Comparison of ENCODE assay signal across 8 cellular contexts in genomic region chr5:177671035-177671754, GRCh38.
DNase-seq lines count a peak whose midpoint lies in the region; ATAC-seq and TF ChIP-seq lines count a peak whose summit lies in the region.
"Not testable (repeated sequence)": the region's sequence is repeated elsewhere in the genome, so short reads cannot be mapped to it uniquely, and the experiment has no call there.

No MANE protein-coding gene starts in this region.

- H3K4me3 ChIP-seq in OCI-LY3 (ENCODE audit: low read length), result peak overlapping the region; percentile 69
- H3K4me3 ChIP-seq in foreskin fibroblast (ENCODE audit: low read depth in 1 of 2, low read length in 2 of 2), result peak overlapping the region; percentile 38 to 51
- peak overlapping the region; percentile 30 for H3K4me3 ChIP-seq in urinary bladder (ENCODE audit: low read depth, low read length)

- H3K36me3 Mint-ChIP-seq in natural killer cell, result not testable (repeated sequence)

- H4K20me1 ChIP-seq in OCI-LY3 (ENCODE audit: insufficient read depth, low read length), result not testable (repeated sequence)

- not testable (repeated sequence) for H3K27me3 Mint-ChIP-seq in natural killer cell (ENCODE audit: low read depth in 2 of 2)

- TF ChIP-seq CTCF in OCI-LY3 (IDR thresholded peaks at IDR 0.05; ENCODE audit: low read depth, low read length); foreskin fibroblast (IDR thresholded peaks at IDR 0.05; ENCODE audit: low read depth, low read length); natural killer cell (IDR thresholded peaks at IDR 0.05): not testable (repeated sequence)

- not testable (repeated sequence) for H3K27me3 ChIP-seq in OCI-LY3 (ENCODE audit: low read depth, low read length)

- intact Hi-C loops in natural killer cell (cut with micrococcal nuclease), result not testable (repeated sequence)

- not testable (repeated sequence) for H3K36me3 ChIP-seq in OCI-LY3 (replicated peaks; ENCODE audit: low read depth, low read length); urinary bladder (ENCODE audit: insufficient read depth)

- ATAC-seq in GM18505 (IDR thresholded peaks at IDR 0.05; ENCODE audit: unreplicated experiment), result peak; percentile 25
- peak; percentile 31 for ATAC-seq in GM21619 (IDR thresholded peaks at IDR 0.05; ENCODE audit: unreplicated experiment)
- ATAC-seq in HG03064 (IDR thresholded peaks at IDR 0.05; ENCODE audit: low read depth, unreplicated experiment), result peak; percentile 23
- peak; percentile 1 to 33 (median 13) for ATAC-seq in natural killer cell

- not testable (repeated sequence) for H3K27ac ChIP-seq in OCI-LY3 (ENCODE audit: low read length); urinary bladder (ENCODE audit: low read depth)

- peak overlapping the region; percentile 56 for H3K4me2 ChIP-seq in OCI-LY3 (ENCODE audit: low read length)

- not testable (repeated sequence) for H3K79me2 ChIP-seq in OCI-LY3 (ENCODE audit: low read length)

- H2AFZ ChIP-seq in OCI-LY3 (ENCODE audit: low read depth, low read length), result not testable (repeated sequence)

- DNase-seq in activated naive CD4-positive, alpha-beta T cell treated with Interleukin-2 at 50 U/mL for 16 hours, result peak; percentile 2
- not testable (repeated sequence) for DNase-seq in foreskin fibroblast, natural killer cell

- not testable (repeated sequence) for H3K9me3 Mint-ChIP-seq in natural killer cell

- H3K9ac ChIP-seq in OCI-LY3 (ENCODE audit: low read length), result peak overlapping the region; percentile 30; the same call in 1 of the 2 replicates

- not testable (repeated sequence) for H3K27ac Mint-ChIP-seq in natural killer cell

- not testable (repeated sequence) for H3K9me3 ChIP-seq in OCI-LY3 (ENCODE audit: insufficient read depth, low read length)

- WGBS in urinary bladder, result 16% methylated on average over 7 of the region's 37 CpGs

- H3K4me1 Mint-ChIP-seq in natural killer cell, result peaks cover 7 to 12% of the 10 kb centered on the region in 2 donors

- not testable (repeated sequence) for H3K4me1 ChIP-seq in OCI-LY3 (ENCODE audit: low read length); urinary bladder (ENCODE audit: insufficient read depth)

- not testable (repeated sequence) for TF ChIP-seq POLR2A in GM18505 (IDR thresholded peaks at IDR 0.05; ENCODE audit: borderline replicate concordance, extremely low read depth, insufficient read depth, insufficient read length)

- not testable (repeated sequence) for H3K4me3 Mint-ChIP-seq in natural killer cell
